ENCODE assay signal across 14 cellular contexts in the genomic region with DNA sequence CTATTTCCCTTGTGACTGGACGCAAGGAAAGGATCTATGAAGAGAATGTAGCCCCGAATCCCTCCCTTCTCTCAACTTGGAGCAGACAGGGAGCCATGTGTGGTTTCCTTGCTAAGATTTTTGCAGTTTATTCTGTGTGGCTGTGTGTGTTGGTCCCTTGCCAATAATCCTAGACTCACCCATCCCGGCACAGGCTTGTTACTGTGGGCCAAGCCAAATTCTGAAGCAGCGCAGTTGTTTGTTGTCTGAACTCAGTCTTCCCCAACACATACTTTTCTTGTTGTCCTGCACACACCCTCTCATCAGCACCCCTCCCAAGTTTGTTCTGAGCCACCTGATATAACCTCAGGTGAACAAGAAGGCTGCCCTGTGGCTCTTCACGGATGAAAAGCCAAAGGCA.
A peak's percentile ranks its signal among the peaks of the same experiment; 100 is the strongest.
DNase-seq lines count a peak whose midpoint lies in the region; ATAC-seq and TF ChIP-seq lines count a peak whose summit lies in the region.
"Had no signal": no experiment of that assay in that cellular context is flagged by ENCODE, and none has a peak within 500 bp of the region (broad histone marks: within the 10 kb centered on the region; RNA-seq: fewer than 3 reads in every experiment).

No MANE protein-coding gene starts in this region.

- no peak for TF ChIP-seq POLR2A in uterus (IDR thresholded peaks at IDR 0.05)

- H3K36me3 Mint-ChIP-seq in neural progenitor cell, result no peaks in the 10 kb centered on the region
- H3K36me3 Mint-ChIP-seq: activated CD8-positive, alpha-beta memory T cell treated with anti-CD3 and anti-CD28 coated beads, Interleukin-2, amount 10 ng/mL, durations not matched to agents 7 days and 5 days; activated naive CD8-positive, alpha-beta T cell; natural killer cell had no signal

- H3K4me2 ChIP-seq in neural progenitor cell, result no peak overlapping the region
- H3K4me2 ChIP-seq: A549 had no signal

- DNase-seq in Right ventricle myocardium inferior (ENCODE audit: missing footprints) (no peak), cardiac septum (ENCODE audit: low spot score) (no peak), foreskin keratinocyte (no peak), neural progenitor cell (ENCODE audit: low spot score) (no peak), uterus (peak; percentile 42 to 44), GF-D8 (lab: John Stamatoyannopoulos, UW) (no peak), midbrain (lab: John Stamatoyannopoulos, UW) (no peak)
- no peak for DNase-seq in stimulated activated naive CD4-positive, alpha-beta T cell treated with Interleukin-2 at 50 U/mL for 16 hours (lab: John Stamatoyannopoulos, UW)
- DNase-seq: activated CD8-positive, alpha-beta memory T cell treated with anti-CD3 and anti-CD28 coated beads, Interleukin-2, amount 10 ng/mL, durations not matched to agents 7 days and 5 days; Caco-2; foreskin melanocyte; natural killer cell had no signal

- peak overlapping the region; percentile 4 for H3K27ac Mint-ChIP-seq in neural progenitor cell
- H3K27ac Mint-ChIP-seq: activated CD8-positive, alpha-beta memory T cell treated with anti-CD3 and anti-CD28 coated beads, Interleukin-2, amount 10 ng/mL, durations not matched to agents 7 days and 5 days; activated naive CD8-positive, alpha-beta T cell; natural killer cell had no signal

- no peaks in the 10 kb centered on the region for H3K79me2 ChIP-seq in neural progenitor cell (ENCODE audit: low read depth)

- peaks cover 34% of the 10 kb centered on the region for H3K4me1 Mint-ChIP-seq in neural progenitor cell
- H3K4me1 Mint-ChIP-seq: activated CD8-positive, alpha-beta memory T cell treated with anti-CD3 and anti-CD28 coated beads, Interleukin-2, amount 10 ng/mL, durations not matched to agents 7 days and 5 days; natural killer cell had no signal

- H3K9me3 ChIP-seq in neural progenitor cell (ENCODE audit: low read depth), result no peaks in the 10 kb centered on the region
- no peaks in the 10 kb centered on the region for H3K9me3 ChIP-seq in uterus
- H3K9me3 ChIP-seq: Caco-2 had no signal

- H3K4me1 ChIP-seq in foreskin keratinocyte (no peaks in the 10 kb centered on the region), neural progenitor cell (no peaks in the 10 kb centered on the region), uterus (peaks cover 0 to 11% of the 10 kb centered on the region in 2 donors)
- H3K4me1 ChIP-seq: A549 had no signal

- H3K4me3 Mint-ChIP-seq in neural progenitor cell, result no peak overlapping the region
- H3K4me3 Mint-ChIP-seq: activated CD8-positive, alpha-beta memory T cell treated with anti-CD3 and anti-CD28 coated beads, Interleukin-2, amount 10 ng/mL, durations not matched to agents 7 days and 5 days; activated naive CD8-positive, alpha-beta T cell; natural killer cell had no signal

- H3K27me3 Mint-ChIP-seq in neural progenitor cell (ENCODE audit: insufficient read depth, low read depth), result peaks cover 4% of the 10 kb centered on the region

- no peak for TF ChIP-seq CTCF in foreskin keratinocyte (conservative IDR thresholded peaks at IDR 0.05)
- TF ChIP-seq CTCF in neural progenitor cell (IDR thresholded peaks at IDR 0.05), result no peak
- no peak for TF ChIP-seq CTCF in uterus (IDR thresholded peaks at IDR 0.05)

- no peaks in the 10 kb centered on the region for H3K9me3 Mint-ChIP-seq in neural progenitor cell
- H3K9me3 Mint-ChIP-seq: natural killer cell had no signal

- H3F3A ChIP-seq in neural progenitor cell (ENCODE audit: low read depth), result no peaks in the 10 kb centered on the region

- H3K27ac ChIP-seq in foreskin keratinocyte (no peak overlapping the region), neural progenitor cell (no peak overlapping the region), uterus (no peak overlapping the region)
- H3K27ac ChIP-seq: A549 had no signal

- H3K27me3 ChIP-seq in foreskin keratinocyte (peaks cover 35% of the 10 kb centered on the region), neural progenitor cell (no peaks in the 10 kb centered on the region), uterus (no peaks in the 10 kb centered on the region)

- no peak overlapping the region for H3K4me3 ChIP-seq in neural progenitor cell
- no peak overlapping the region for H3K4me3 ChIP-seq in uterus
- H3K4me3 ChIP-seq: A549 had no signal

- ATAC-seq in Right ventricle myocardium inferior (peak; percentile 51), foreskin keratinocyte (peak; percentile 8)
- ATAC-seq: activated CD8-positive, alpha-beta memory T cell treated with anti-CD3 and anti-CD28 coated beads, Interleukin-2, amount 10 ng/mL, durations not matched to agents 7 days and 5 days; natural killer cell had no signal

- H3K36me3 ChIP-seq in neural progenitor cell, result no peaks in the 10 kb centered on the region
- no peaks in the 10 kb centered on the region for H3K36me3 ChIP-seq in uterus

- no peaks in the 10 kb centered on the region for H4K20me1 ChIP-seq in neural progenitor cell (ENCODE audit: low read depth)

- intact Hi-C loops in Right ventricle myocardium inferior (cut with DNase I), result no loop called here
- intact Hi-C loops in cardiac septum (cut with DNase I), result loop anchor here (5.0 kb wide), 2 partner anchors 69 to 71 kb away; no protein-coding TSS in a partner anchor
- intact Hi-C loops in uterus (cut with DNase I; ENCODE audit: low total_unique reads), result no loop called here

- H2AFZ ChIP-seq in neural progenitor cell (replicated peaks), result no peak overlapping the region

- H3K9ac ChIP-seq in neural progenitor cell, result no peak overlapping the region

Comparison
In these comparisons a context has a peak if more than half of its experiments do, and no peak if none do; other contexts are left out.
1. DNase-seq: peak in uterus (2 of 2); none in Right ventricle myocardium inferior (single experiment), cardiac septum (single experiment), foreskin keratinocyte (0 of 2), neural progenitor cell (single experiment), GF-D8 (single experiment), stimulated activated naive CD4-positive, alpha-beta T cell treated with Interleukin-2 at 50 U/mL for 16 hours (single experiment) and midbrain (single experiment).